ENCODE assay signal across 8 cellular contexts in genomic region chr5:171342362-171343111, GRCh38. TPM values are rescaled to one million over a fixed set of nuclear protein-coding genes. Genes with fewer than 3 reads are reported as not detected.
DNase-seq lines count a peak whose midpoint lies in the region; ATAC-seq, FAIRE-seq and TF ChIP-seq lines count a peak whose summit lies in the region.

No MANE protein-coding gene starts in this region.

- DNase-seq in BE2C (peak; percentile 72), GM12892 (ENCODE audit: insufficient read length) (no peak), NOMO-1 treated with DMSO at 0.1 percent for 48 hours (lab: John Stamatoyannopoulos, UW; ENCODE audit: unreplicated experiment) (peak; percentile 32), astrocyte of the spinal cord (ENCODE audit: low read depth, low spot score) (peak; percentile 62), kidney (peak; percentile 33), gastrocnemius medialis (no peak)
- DNase-seq in stimulated activated naive CD8-positive, alpha-beta T cell treated with anti-CD3 and anti-CD28 coated beads, Interleukin-15, amount 100 ng/mL, for 72 hours, result peak; percentile 23 to 24

- FAIRE-seq in GM12892 (lab: Jason Lieb, UNC) (peak; percentile 14), kidney (lab: Jason Lieb, UNC) (no peak)

- H3K27ac Mint-ChIP-seq in stimulated activated naive CD8-positive, alpha-beta T cell treated with anti-CD3 and anti-CD28 coated beads, Interleukin-15, amount 100 ng/mL, for 72 hours, result peak overlapping the region in 1 of 2 donors; percentile 35

- H3K4me3 Mint-ChIP-seq in stimulated activated naive CD8-positive, alpha-beta T cell treated with anti-CD3 and anti-CD28 coated beads, Interleukin-15, amount 100 ng/mL, for 72 hours, result no peak overlapping the region

- H3K4me3 ChIP-seq in BE2C (ENCODE audit: low read depth, low read length) (no peak overlapping the region), astrocyte of the spinal cord (ENCODE audit: low read depth, low read length) (no peak overlapping the region), kidney (ENCODE audit: low read length in 2 of 2) (no peak overlapping the region), gastrocnemius medialis (no peak overlapping the region)

- TF ChIP-seq CTCF in BE2C (IDR thresholded peaks at IDR 0.05; ENCODE audit: low read depth, low read length) (peak; percentile 88), astrocyte of the spinal cord (IDR thresholded peaks at IDR 0.05; ENCODE audit: low read depth, low read length) (peak; percentile 74), kidney (IDR thresholded peaks at IDR 0.05; ENCODE audit: borderline replicate concordance, extremely low read depth, insufficient read depth) (peak; percentile 48), gastrocnemius medialis (IDR thresholded peaks at IDR 0.05 in 4 of 5, conservative IDR thresholded peaks at IDR 0.05 in 1 of 5) (peak in 2 of 5 experiments; percentile 17 to 35)

- intact Hi-C loops in kidney (cut with DNase I), result no loop called here
- intact Hi-C loops in gastrocnemius medialis (cut with DNase I; ENCODE audit: low total_unique reads), result no loop called here

- H3K9ac ChIP-seq in kidney (ENCODE audit: low read length in 2 of 2), result no peak overlapping the region

- H3K9me3 ChIP-seq in BE2C, result no peaks in the 10 kb centered on the region
- no peaks in the 10 kb centered on the region for H3K9me3 ChIP-seq in kidney (ENCODE audit: control insufficient read depth in 1 of 2, low read length in 2 of 2)
- no peaks in the 10 kb centered on the region for H3K9me3 ChIP-seq in gastrocnemius medialis

- ATAC-seq in HG03571 (IDR thresholded peaks at IDR 0.05; ENCODE audit: unreplicated experiment) (peak; percentile 69), gastrocnemius medialis (no peak)
- ATAC-seq in stimulated activated naive CD8-positive, alpha-beta T cell treated with anti-CD3 and anti-CD28 coated beads, Interleukin-15, amount 100 ng/mL, for 72 hours, result peak; percentile 80

- H3K27ac ChIP-seq in kidney (ENCODE audit: low read depth in 2 of 2, low read length in 2 of 2), result no peak overlapping the region
- H3K27ac ChIP-seq in gastrocnemius medialis, result no peak overlapping the region

- no peaks in the 10 kb centered on the region for H3K4me1 Mint-ChIP-seq in stimulated activated naive CD8-positive, alpha-beta T cell treated with anti-CD3 and anti-CD28 coated beads, Interleukin-15, amount 100 ng/mL, for 72 hours

- TF ChIP-seq POLR2A in GM12892 (IDR thresholded peaks at IDR 0.05; ENCODE audit: low read depth, low read length) (no peak), gastrocnemius medialis (IDR thresholded peaks at IDR 0.05) (no peak)

- H3K36me3 ChIP-seq in BE2C, result no peaks in the 10 kb centered on the region
- H3K36me3 ChIP-seq in kidney (ENCODE audit: control insufficient read depth in 1 of 2, insufficient read depth in 2 of 2, low read length in 2 of 2), result no peaks in the 10 kb centered on the region
- H3K36me3 ChIP-seq in gastrocnemius medialis, result no peaks in the 10 kb centered on the region

- no peaks in the 10 kb centered on the region for H3K27me3 ChIP-seq in BE2C
- H3K27me3 ChIP-seq in gastrocnemius medialis, result peaks cover 0 to 8% (median 6%) of the 10 kb centered on the region in 3 donors

- no peaks in the 10 kb centered on the region for H3K9me3 Mint-ChIP-seq in stimulated activated naive CD8-positive, alpha-beta T cell treated with anti-CD3 and anti-CD28 coated beads, Interleukin-15, amount 100 ng/mL, for 72 hours

- in situ Hi-C loops in astrocyte of the spinal cord (cut with HindIII; ENCODE audit: low sequenced_read_pairs) (no loop called here), gastrocnemius medialis (cut with MboI; ENCODE audit: low sequenced_read_pairs in 4 of 4) (loop anchor here in 3 of 4 donors (25.0 kb wide), 2 partner anchors 605 to 905 kb away; no protein-coding TSS in a partner anchor)

- peaks cover 16% of the 10 kb centered on the region for H3K27me3 Mint-ChIP-seq in stimulated activated naive CD8-positive, alpha-beta T cell treated with anti-CD3 and anti-CD28 coated beads, Interleukin-15, amount 100 ng/mL, for 72 hours

- peaks cover under 1% of the 10 kb centered on the region; the same call in 1 of the 2 replicates for H3K4me1 ChIP-seq in BE2C
- no peaks in the 10 kb centered on the region for H3K4me1 ChIP-seq in kidney (ENCODE audit: control insufficient read depth in 1 of 2, insufficient read depth in 1 of 2, low read depth in 1 of 2, low read length in 2 of 2)
- H3K4me1 ChIP-seq in gastrocnemius medialis, result no peaks in the 10 kb centered on the region

RNA-seq across cellular contexts. Expression of gene TLX3, which starts 33.5 kb away (rescaled TPM):
- not detected for polyA plus RNA-seq in BE2C (2012; ENCODE audit: insufficient read depth, insufficient read length, low read depth)
- not detected for polyA plus RNA-seq in GM12892 (2012; ENCODE audit: missing spikeins)
- not detected for total RNA-seq in kidney
- polyA plus RNA-seq in kidney (ENCODE audit: insufficient read depth, low read depth, low replicate concordance), result not detected
- total RNA-seq in gastrocnemius medialis, result not detected

RNA-seq across cellular contexts. Expression of gene NPM1, which starts 45.1 kb away (rescaled TPM):
- polyA plus RNA-seq in BE2C (2012; ENCODE audit: insufficient read depth, insufficient read length, low read depth), result 1,295 TPM
- 6,323 TPM for polyA plus RNA-seq in GM12892 (2012; ENCODE audit: missing spikeins)
- total RNA-seq in kidney (612 TPM), gastrocnemius medialis (100 to 1,000 TPM; 277 to 651 (median 413) TPM)
- 611 TPM for polyA plus RNA-seq in kidney (ENCODE audit: insufficient read depth, low read depth, low replicate concordance)

Comparison
In these comparisons a context has a peak if more than half of its experiments do, and no peak if none do; other contexts are left out.
1. DNase-seq: peak in BE2C (single experiment), NOMO-1 treated with DMSO at 0.1 percent for 48 hours (single experiment), astrocyte of the spinal cord (single experiment), kidney (single experiment) and stimulated activated naive CD8-positive, alpha-beta T cell treated with anti-CD3 and anti-CD28 coated beads, Interleukin-15, amount 100 ng/mL, for 72 hours (2 of 2); none in GM12892 (single experiment) and gastrocnemius medialis (0 of 2).
2. ATAC-seq: peak in HG03571 (single experiment) and stimulated activated naive CD8-positive, alpha-beta T cell treated with anti-CD3 and anti-CD28 coated beads, Interleukin-15, amount 100 ng/mL, for 72 hours (single experiment); none in gastrocnemius medialis (0 of 2).